Comparison of ENCODE assay signal across 17 cellular contexts in the genomic region with DNA sequence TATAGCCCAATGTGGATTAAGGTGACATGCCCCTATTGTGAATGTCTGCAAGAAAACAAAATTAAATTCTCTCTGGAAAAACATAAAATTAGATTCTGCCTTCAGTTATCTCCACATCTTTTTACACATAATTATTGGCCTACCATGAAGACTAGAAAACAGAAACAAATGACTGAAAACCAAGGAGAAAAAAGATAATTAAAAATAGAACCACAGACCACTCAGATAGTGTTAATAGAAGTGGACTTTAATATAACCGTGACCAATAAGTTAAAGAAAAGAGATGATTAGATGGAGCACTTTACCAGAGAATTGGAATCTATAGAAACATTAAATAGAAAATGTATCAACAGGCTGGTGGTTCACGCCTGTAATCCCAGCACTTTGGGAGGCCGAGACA.
"Had no signal": no experiment of that assay in that cellular context is flagged by ENCODE, and none has a peak within 500 bp of the region (broad histone marks: within the 10 kb centered on the region; RNA-seq: fewer than 3 reads in every experiment).

No MANE protein-coding gene starts in this region.

- H3K9me3 ChIP-seq: suprapubic skin, testis, thoracic aorta, thyroid gland, tibial artery, transverse colon, upper lobe of left lung, upper lobe of right lung, vagina had no signal

- ATAC-seq: stimulated activated effector memory CD8-positive, alpha-beta T cell treated with anti-CD3 and anti-CD28 coated beads, Interleukin-12 subunit alpha, Interleukin-12 subunit beta, amount 100 ng/mL, for 72 hours; stimulated activated memory B cell treated with anti-CD40 and anti-IgM and Interleukin-4, amounts not matched to agents 10 μg/mL and 1 μg/mL and 100 μg/mL, for 72 hours; stimulated activated naive B cell treated with anti-CD40 and anti-IgM and Interleukin-4, amounts not matched to agents 10 μg/mL and 1 μg/mL and 100 μg/mL, for 72 hours; stimulated activated naive CD8-positive, alpha-beta T cell treated with anti-CD3 and anti-CD28 coated beads, Interleukin-15, amount 100 ng/mL, for 72 hours; stimulated activated naive CD8-positive, alpha-beta T cell treated with anti-CD3 and anti-CD28 coated beads, Interleukin-15, Interleukin-2, amounts not matched to agents 100 U/mL and 50 U/mL, for 24 hours; upper lobe of right lung had no signal

- H3K4me3 ChIP-seq: stomach, suprapubic skin, testis, thoracic aorta, thyroid gland, tibial artery, tibial nerve, transverse colon, upper lobe of left lung, upper lobe of right lung, uterus, vagina had no signal

- H3K36me3 ChIP-seq: stomach, suprapubic skin, thoracic aorta, thyroid gland, tibial artery, tibial nerve, transverse colon, upper lobe of left lung, upper lobe of right lung, uterus, vagina had no signal

- H3K27ac ChIP-seq: stomach, suprapubic skin, testis, thoracic aorta, thyroid gland, tibial artery, tibial nerve, transverse colon, upper lobe of left lung, upper lobe of right lung, uterus, vagina had no signal

- H3K4me1 ChIP-seq: stomach, suprapubic skin, testis, thyroid gland, tibial nerve, transverse colon, upper lobe of left lung, upper lobe of right lung, uterus, vagina had no signal
